Comparison of ENCODE assay signal across 3 cellular contexts in genomic region chr2:201937343-201937742, GRCh38.
A peak's percentile ranks its signal among the peaks of the same experiment; 100 is the strongest.
TF ChIP-seq lines count a peak whose summit lies in the region.

No MANE protein-coding gene starts in this region.

TF ChIP-seq in IMR-90, 13 proteins besides CTCF, POLR2A, EP300 and RAD21:
- no peak for TF ChIP-seq SMC3 (IDR thresholded peaks at IDR 0.05; ENCODE audit: low read depth, low read length)
- no peak for TF ChIP-seq NFE2L2 (IDR thresholded peaks at IDR 0.05; ENCODE audit: low read depth, low read length)
- TF ChIP-seq FOS (IDR thresholded peaks at IDR 0.05; ENCODE audit: low read depth, low read length): no peak
- TF ChIP-seq MAFK (IDR thresholded peaks at IDR 0.05; ENCODE audit: low read depth, low read length): no peak
- TF ChIP-seq MXI1 (IDR thresholded peaks at IDR 0.05; ENCODE audit: borderline replicate concordance, low read depth, low read length): no peak
- no peak for TF ChIP-seq CEBPB (IDR thresholded peaks at IDR 0.05; ENCODE audit: low read depth, low read length)
- no peak for TF ChIP-seq CHD1 (IDR thresholded peaks at IDR 0.05; ENCODE audit: low read depth, low read length)

TF ChIP-seq in H1, 55 proteins besides CTCF, POLR2A, EP300 and RAD21:
- TF ChIP-seq, protein P1, sequence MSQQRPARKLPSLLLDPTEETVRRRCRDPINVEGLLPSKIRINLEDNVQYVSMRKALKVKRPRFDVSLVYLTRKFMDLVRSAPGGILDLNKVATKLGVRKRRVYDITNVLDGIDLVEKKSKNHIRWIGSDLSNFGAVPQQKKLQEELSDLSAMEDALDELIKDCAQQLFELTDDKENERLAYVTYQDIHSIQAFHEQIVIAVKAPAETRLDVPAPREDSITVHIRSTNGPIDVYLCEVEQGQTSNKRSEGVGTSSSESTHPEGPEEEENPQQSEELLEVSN (IDR thresholded peaks at IDR 0.05): peak; percentile 46; the same call in 1 of the 2 replicates
- TF ChIP-seq YY1 (IDR thresholded peaks at IDR 0.05; ENCODE audit: low read depth, low read length) (peak; percentile 55; the same call in 1 of the 2 replicates), JUN (IDR thresholded peaks at IDR 0.05; ENCODE audit: low read depth, low read length) (no peak), TAF1 (IDR thresholded peaks at IDR 0.05; ENCODE audit: low read depth, low read length) (no peak), CHD1 (IDR thresholded peaks at IDR 0.05; ENCODE audit: low read depth, low read length) (no peak)

TF ChIP-seq in SK-N-SH treated with all-trans-retinoic acid at 6 μM for 48 hours, 23 proteins besides CTCF, POLR2A, EP300 and RAD21:
- no peak for TF ChIP-seq ZNF8 (CRISPR knock-in tag; IDR thresholded peaks at IDR 0.05)
